Comparison of ENCODE assay signal across 1 cellular context in the genomic region with DNA sequence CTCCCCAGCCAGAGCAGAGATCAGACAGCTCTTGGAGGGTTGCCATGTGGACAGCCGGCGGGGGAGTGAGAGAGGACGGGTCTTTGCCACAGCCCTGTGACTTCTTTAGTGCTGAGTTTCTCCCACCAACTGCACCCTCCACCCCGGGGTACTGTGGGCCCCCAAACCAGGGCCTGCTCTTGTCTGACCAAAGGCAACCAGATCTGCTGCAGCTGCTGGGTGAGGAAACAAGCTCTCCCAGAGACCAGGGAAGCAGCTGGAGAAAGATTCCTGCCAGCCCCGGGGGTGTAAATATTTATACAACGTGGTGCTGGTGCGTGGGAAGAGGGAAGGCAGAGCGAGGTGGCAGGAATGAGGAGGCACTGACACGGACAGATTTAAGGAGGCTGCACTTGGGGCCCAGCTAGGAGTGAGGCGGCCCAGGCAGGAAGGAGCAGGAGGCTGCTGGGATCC.
TF ChIP-seq lines count a peak whose summit lies in the region.

No MANE protein-coding gene starts in this region.

TF ChIP-seq in HepG2, 621 proteins besides CTCF, POLR2A, EP300 and RAD21 (continued from another document and continues in another):
- TF ChIP-seq TARDBP (CRISPR knock-in tag; IDR thresholded peaks at IDR 0.05) (peak; percentile 38; the same call in 1 of the 2 replicates), ZNF746 (CRISPR knock-in tag; IDR thresholded peaks at IDR 0.05) (peak; percentile 31; the same call in 1 of the 2 replicates), ZNF569 (CRISPR knock-in tag; IDR thresholded peaks at IDR 0.05; ENCODE audit: borderline replicate concordance) (no peak), BRD4 (CRISPR knock-in tag; IDR thresholded peaks at IDR 0.05) (no peak), GATAD1 (CRISPR knock-in tag; IDR thresholded peaks at IDR 0.05) (no peak), HNF4A (CRISPR knock-in tag; IDR thresholded peaks at IDR 0.05) (no peak), SPEN (CRISPR knock-in tag; IDR thresholded peaks at IDR 0.05; ENCODE audit: low read depth) (no peak), RBM39 (IDR thresholded peaks at IDR 0.05; ENCODE audit: low read depth, low read length, poor library complexity, severe bottlenecking) (no peak), ZNF629 (CRISPR knock-in tag; conservative IDR thresholded peaks at IDR 0.05) (no peak), ZNF256 (CRISPR knock-in tag; conservative IDR thresholded peaks at IDR 0.05) (no peak), HNRNPK (IDR thresholded peaks at IDR 0.05; ENCODE audit: low read depth, low read length, poor library complexity, severe bottlenecking) (no peak), KMT2B (CRISPR knock-in tag; IDR thresholded peaks at IDR 0.05) (no peak), ZNF484 (CRISPR knock-in tag; IDR thresholded peaks at IDR 0.05; ENCODE audit: borderline replicate concordance, low read depth) (no peak), ZNF441 (CRISPR knock-in tag; IDR thresholded peaks at IDR 0.05; ENCODE audit: borderline replicate concordance) (no peak), IRF2 (CRISPR knock-in tag; IDR thresholded peaks at IDR 0.05) (no peak), KDM6A (CRISPR knock-in tag; IDR thresholded peaks at IDR 0.05; ENCODE audit: low read depth) (no peak), ZSCAN25 (CRISPR knock-in tag; IDR thresholded peaks at IDR 0.05) (no peak), GFI1 (CRISPR knock-in tag; IDR thresholded peaks at IDR 0.05; ENCODE audit: borderline replicate concordance) (no peak), ATF7-NPFF (CRISPR knock-in tag; IDR thresholded peaks at IDR 0.05; ENCODE audit: low read depth) (peak; percentile 23; the same call in 1 of the 2 replicates), ZMYM2 (CRISPR knock-in tag; IDR thresholded peaks at IDR 0.05) (no peak), HDAC2 (CRISPR knock-in tag; IDR thresholded peaks at IDR 0.05) (0 out of 2 replicates have a peak, but pooled peaks have one; percentile 44), NFIC (IDR thresholded peaks at IDR 0.05; ENCODE audit: low read length) (no peak)
- TF ChIP-seq, protein P1, sequence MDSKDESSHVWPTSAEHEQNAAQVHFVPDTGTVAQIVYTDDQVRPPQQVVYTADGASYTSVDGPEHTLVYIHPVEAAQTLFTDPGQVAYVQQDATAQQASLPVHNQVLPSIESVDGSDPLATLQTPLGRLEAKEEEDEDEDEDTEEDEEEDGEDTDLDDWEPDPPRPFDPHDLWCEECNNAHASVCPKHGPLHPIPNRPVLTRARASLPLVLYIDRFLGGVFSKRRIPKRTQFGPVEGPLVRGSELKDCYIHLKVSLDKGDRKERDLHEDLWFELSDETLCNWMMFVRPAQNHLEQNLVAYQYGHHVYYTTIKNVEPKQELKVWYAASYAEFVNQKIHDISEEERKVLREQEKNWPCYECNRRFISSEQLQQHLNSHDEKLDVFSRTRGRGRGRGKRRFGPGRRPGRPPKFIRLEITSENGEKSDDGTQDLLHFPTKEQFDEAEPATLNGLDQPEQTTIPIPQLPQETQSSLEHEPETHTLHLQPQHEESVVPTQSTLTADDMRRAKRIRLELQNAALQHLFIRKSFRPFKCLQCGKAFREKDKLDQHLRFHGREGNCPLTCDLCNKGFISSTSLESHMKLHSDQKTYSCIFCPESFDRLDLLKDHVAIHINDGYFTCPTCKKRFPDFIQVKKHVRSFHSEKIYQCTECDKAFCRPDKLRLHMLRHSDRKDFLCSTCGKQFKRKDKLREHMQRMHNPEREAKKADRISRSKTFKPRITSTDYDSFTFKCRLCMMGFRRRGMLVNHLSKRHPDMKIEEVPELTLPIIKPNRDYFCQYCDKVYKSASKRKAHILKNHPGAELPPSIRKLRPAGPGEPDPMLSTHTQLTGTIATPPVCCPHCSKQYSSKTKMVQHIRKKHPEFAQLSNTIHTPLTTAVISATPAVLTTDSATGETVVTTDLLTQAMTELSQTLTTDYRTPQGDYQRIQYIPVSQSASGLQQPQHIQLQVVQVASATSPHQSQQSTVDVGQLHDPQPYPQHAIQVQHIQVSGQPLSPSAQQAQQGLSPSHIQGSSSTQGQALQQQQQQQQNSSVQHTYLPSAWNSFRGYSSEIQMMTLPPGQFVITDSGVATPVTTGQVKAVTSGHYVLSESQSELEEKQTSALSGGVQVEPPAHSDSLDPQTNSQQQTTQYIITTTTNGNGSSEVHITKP (CRISPR knock-in tag; IDR thresholded peaks at IDR 0.05; ENCODE audit: low read depth) = peak; percentile 12; the same call in 1 of the 2 replicates
- TF ChIP-seq, protein P2, sequence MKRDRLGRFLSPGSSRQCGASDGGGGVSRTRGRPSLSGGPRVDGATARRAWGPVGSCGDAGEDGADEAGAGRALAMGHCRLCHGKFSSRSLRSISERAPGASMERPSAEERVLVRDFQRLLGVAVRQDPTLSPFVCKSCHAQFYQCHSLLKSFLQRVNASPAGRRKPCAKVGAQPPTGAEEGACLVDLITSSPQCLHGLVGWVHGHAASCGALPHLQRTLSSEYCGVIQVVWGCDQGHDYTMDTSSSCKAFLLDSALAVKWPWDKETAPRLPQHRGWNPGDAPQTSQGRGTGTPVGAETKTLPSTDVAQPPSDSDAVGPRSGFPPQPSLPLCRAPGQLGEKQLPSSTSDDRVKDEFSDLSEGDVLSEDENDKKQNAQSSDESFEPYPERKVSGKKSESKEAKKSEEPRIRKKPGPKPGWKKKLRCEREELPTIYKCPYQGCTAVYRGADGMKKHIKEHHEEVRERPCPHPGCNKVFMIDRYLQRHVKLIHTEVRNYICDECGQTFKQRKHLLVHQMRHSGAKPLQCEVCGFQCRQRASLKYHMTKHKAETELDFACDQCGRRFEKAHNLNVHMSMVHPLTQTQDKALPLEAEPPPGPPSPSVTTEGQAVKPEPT (CRISPR knock-in tag; IDR thresholded peaks at IDR 0.05; ENCODE audit: low read depth) = no peak
- TF ChIP-seq, protein P3, sequence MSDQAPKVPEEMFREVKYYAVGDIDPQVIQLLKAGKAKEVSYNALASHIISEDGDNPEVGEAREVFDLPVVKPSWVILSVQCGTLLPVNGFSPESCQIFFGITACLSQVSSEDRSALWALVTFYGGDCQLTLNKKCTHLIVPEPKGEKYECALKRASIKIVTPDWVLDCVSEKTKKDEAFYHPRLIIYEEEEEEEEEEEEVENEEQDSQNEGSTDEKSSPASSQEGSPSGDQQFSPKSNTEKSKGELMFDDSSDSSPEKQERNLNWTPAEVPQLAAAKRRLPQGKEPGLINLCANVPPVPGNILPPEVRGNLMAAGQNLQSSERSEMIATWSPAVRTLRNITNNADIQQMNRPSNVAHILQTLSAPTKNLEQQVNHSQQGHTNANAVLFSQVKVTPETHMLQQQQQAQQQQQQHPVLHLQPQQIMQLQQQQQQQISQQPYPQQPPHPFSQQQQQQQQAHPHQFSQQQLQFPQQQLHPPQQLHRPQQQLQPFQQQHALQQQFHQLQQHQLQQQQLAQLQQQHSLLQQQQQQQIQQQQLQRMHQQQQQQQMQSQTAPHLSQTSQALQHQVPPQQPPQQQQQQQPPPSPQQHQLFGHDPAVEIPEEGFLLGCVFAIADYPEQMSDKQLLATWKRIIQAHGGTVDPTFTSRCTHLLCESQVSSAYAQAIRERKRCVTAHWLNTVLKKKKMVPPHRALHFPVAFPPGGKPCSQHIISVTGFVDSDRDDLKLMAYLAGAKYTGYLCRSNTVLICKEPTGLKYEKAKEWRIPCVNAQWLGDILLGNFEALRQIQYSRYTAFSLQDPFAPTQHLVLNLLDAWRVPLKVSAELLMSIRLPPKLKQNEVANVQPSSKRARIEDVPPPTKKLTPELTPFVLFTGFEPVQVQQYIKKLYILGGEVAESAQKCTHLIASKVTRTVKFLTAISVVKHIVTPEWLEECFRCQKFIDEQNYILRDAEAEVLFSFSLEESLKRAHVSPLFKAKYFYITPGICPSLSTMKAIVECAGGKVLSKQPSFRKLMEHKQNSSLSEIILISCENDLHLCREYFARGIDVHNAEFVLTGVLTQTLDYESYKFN (CRISPR knock-in tag; conservative IDR thresholded peaks at IDR 0.05) = peak; percentile 41
- TF ChIP-seq, protein P4, sequence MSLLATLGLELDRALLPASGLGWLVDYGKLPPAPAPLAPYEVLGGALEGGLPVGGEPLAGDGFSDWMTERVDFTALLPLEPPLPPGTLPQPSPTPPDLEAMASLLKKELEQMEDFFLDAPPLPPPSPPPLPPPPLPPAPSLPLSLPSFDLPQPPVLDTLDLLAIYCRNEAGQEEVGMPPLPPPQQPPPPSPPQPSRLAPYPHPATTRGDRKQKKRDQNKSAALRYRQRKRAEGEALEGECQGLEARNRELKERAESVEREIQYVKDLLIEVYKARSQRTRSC (CRISPR knock-in tag; IDR thresholded peaks at IDR 0.05; ENCODE audit: low read depth) = no peak
- TF ChIP-seq, protein P5, sequence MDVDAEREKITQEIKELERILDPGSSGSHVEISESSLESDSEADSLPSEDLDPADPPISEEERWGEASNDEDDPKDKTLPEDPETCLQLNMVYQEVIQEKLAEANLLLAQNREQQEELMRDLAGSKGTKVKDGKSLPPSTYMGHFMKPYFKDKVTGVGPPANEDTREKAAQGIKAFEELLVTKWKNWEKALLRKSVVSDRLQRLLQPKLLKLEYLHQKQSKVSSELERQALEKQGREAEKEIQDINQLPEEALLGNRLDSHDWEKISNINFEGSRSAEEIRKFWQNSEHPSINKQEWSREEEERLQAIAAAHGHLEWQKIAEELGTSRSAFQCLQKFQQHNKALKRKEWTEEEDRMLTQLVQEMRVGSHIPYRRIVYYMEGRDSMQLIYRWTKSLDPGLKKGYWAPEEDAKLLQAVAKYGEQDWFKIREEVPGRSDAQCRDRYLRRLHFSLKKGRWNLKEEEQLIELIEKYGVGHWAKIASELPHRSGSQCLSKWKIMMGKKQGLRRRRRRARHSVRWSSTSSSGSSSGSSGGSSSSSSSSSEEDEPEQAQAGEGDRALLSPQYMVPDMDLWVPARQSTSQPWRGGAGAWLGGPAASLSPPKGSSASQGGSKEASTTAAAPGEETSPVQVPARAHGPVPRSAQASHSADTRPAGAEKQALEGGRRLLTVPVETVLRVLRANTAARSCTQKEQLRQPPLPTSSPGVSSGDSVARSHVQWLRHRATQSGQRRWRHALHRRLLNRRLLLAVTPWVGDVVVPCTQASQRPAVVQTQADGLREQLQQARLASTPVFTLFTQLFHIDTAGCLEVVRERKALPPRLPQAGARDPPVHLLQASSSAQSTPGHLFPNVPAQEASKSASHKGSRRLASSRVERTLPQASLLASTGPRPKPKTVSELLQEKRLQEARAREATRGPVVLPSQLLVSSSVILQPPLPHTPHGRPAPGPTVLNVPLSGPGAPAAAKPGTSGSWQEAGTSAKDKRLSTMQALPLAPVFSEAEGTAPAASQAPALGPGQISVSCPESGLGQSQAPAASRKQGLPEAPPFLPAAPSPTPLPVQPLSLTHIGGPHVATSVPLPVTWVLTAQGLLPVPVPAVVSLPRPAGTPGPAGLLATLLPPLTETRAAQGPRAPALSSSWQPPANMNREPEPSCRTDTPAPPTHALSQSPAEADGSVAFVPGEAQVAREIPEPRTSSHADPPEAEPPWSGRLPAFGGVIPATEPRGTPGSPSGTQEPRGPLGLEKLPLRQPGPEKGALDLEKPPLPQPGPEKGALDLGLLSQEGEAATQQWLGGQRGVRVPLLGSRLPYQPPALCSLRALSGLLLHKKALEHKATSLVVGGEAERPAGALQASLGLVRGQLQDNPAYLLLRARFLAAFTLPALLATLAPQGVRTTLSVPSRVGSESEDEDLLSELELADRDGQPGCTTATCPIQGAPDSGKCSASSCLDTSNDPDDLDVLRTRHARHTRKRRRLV (CRISPR knock-in tag; IDR thresholded peaks at IDR 0.05) = peak; percentile 42; the same call in 1 of the 2 replicates
- TF ChIP-seq, protein P6, sequence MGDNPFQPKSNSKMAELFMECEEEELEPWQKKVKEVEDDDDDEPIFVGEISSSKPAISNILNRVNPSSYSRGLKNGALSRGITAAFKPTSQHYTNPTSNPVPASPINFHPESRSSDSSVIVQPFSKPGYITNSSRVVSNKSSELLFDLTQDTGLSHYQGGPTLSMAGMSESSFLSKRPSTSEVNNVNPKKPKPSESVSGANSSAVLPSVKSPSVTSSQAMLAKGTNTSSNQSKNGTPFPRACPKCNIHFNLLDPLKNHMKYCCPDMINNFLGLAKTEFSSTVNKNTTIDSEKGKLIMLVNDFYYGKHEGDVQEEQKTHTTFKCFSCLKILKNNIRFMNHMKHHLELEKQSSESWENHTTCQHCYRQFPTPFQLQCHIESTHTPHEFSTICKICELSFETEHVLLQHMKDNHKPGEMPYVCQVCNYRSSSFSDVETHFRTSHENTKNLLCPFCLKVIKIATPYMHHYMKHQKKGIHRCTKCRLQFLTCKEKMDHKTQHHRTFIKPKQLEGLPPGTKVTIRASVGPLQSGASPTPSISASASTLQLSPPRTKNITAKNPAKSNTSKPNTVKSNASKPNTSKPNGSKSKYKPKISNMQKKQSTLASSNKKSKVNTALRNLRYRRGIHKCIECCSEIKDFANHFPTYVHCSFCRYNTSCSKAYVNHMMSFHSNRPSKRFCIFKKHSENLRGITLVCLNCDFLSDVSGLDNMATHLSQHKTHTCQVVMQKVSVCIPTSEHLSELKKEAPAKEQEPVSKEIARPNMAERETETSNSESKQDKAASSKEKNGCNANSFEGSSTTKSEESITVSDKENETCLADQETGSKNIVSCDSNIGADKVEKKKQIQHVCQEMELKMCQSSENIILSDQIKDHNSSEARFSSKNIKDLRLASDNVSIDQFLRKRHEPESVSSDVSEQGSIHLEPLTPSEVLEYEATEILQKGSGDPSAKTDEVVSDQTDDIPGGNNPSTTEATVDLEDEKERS (CRISPR knock-in tag; IDR thresholded peaks at IDR 0.05) = peak; percentile 71; the same call in 1 of the 2 replicates
- TF ChIP-seq, protein P7, sequence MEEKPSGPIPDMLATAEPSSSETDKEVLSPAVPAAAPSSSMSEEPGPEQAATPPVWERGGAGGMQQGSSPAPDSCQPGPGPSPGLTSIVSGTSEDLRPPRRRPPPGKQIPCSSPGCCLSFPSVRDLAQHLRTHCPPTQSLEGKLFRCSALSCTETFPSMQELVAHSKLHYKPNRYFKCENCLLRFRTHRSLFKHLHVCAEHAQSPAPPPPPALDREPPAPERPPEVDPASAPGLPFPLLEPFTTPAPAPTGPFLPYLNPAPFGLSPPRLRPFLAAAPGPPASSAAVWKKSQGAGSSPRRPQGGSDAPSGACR (CRISPR knock-in tag; IDR thresholded peaks at IDR 0.05) = peak; percentile 73; the same call in 1 of the 2 replicates
- TF ChIP-seq, protein P8, sequence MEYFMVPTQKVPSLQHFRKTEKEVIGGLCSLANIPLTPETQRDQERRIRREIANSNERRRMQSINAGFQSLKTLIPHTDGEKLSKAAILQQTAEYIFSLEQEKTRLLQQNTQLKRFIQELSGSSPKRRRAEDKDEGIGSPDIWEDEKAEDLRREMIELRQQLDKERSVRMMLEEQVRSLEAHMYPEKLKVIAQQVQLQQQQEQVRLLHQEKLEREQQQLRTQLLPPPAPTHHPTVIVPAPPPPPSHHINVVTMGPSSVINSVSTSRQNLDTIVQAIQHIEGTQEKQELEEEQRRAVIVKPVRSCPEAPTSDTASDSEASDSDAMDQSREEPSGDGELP (IDR thresholded peaks at IDR 0.05; ENCODE audit: borderline replicate concordance, low read depth) = peak; percentile 75; the same call in 1 of the 2 replicates
- TF ChIP-seq, protein P9, sequence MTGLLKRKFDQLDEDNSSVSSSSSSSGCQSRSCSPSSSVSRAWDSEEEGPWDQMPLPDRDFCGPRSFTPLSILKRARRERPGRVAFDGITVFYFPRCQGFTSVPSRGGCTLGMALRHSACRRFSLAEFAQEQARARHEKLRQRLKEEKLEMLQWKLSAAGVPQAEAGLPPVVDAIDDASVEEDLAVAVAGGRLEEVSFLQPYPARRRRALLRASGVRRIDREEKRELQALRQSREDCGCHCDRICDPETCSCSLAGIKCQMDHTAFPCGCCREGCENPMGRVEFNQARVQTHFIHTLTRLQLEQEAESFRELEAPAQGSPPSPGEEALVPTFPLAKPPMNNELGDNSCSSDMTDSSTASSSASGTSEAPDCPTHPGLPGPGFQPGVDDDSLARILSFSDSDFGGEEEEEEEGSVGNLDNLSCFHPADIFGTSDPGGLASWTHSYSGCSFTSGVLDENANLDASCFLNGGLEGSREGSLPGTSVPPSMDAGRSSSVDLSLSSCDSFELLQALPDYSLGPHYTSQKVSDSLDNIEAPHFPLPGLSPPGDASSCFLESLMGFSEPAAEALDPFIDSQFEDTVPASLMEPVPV (CRISPR knock-in tag; IDR thresholded peaks at IDR 0.05) = 0 out of 2 replicates have a peak, but pooled peaks have one; percentile 18
